Comparison of ENCODE assay signal across 8 cellular contexts in the genomic region with DNA sequence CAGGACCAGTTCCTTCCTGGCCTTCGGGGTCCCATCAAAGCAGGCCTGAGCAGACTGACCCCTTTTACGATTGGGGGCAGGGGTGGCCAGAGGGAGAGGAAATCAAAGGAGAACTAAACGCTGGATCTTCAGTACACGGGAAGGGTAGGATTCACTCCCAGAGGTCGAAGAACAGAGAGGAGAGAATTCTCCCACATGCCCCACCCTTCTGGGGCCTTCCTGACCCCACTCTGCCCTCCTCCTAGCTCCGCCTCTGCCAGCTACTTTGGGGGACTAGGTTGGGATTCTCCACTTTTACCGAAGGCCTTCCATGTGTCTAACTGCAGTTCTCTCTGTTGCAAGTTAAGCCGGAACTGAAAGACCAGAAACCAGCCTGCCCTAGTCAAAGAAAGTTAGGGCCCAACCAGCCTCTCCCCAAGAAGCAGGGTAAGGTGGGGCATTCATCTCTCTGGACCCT. TPM values are rescaled to one million over a fixed set of nuclear protein-coding genes. Genes with fewer than 3 reads are reported as not detected.
A peak's percentile ranks its signal among the peaks of the same experiment; 100 is the strongest.
DNase-seq lines count a peak whose midpoint lies in the region; ATAC-seq and TF ChIP-seq lines count a peak whose summit lies in the region.

No MANE protein-coding gene starts in this region.

- H3K9me3 ChIP-seq in right atrium auricular region (no peaks in the 10 kb centered on the region), smooth muscle cell (replicated peaks; ENCODE audit: low read depth) (no peaks in the 10 kb centered on the region)

- H3K9me3 Mint-ChIP-seq in activated naive CD8-positive, alpha-beta T cell (ENCODE audit: low read depth): no peaks in the 10 kb centered on the region

- no peak for ATAC-seq in HG02852 (IDR thresholded peaks at IDR 0.05; ENCODE audit: unreplicated experiment)

- peak overlapping the region; percentile 95 for H3K27ac Mint-ChIP-seq in activated naive CD8-positive, alpha-beta T cell

- H3K9ac ChIP-seq in KMS-11 (peak overlapping the region; percentile 83), smooth muscle cell (ENCODE audit: low read depth) (peak overlapping the region; percentile 89)

- H3K36me3 ChIP-seq in KMS-11 (ENCODE audit: insufficient read depth): peaks cover 3% of the 10 kb centered on the region; the same call in 1 of the 2 replicates
- no peaks in the 10 kb centered on the region for H3K36me3 ChIP-seq in right atrium auricular region
- H3K36me3 ChIP-seq in smooth muscle cell (ENCODE audit: low read depth): no peaks in the 10 kb centered on the region

- DNase-seq in CD1c-positive myeloid dendritic cell (ENCODE audit: extremely low spot score): peak; percentile 55
- DNase-seq in right atrium auricular region (ENCODE audit: low spot score): no peak
- DNase-seq in smooth muscle cell (lab: John Stamatoyannopoulos, UW; ENCODE audit: unreplicated experiment): no peak
- DNase-seq in Ammon's horn (ENCODE audit: low spot score): no peak
- DNase-seq in NCI-H1930 (lab: John Stamatoyannopoulos, UW): no peak

- H3K79me2 ChIP-seq in KMS-11 (ENCODE audit: insufficient read depth, low read depth) (peaks cover 85% of the 10 kb centered on the region), smooth muscle cell (ENCODE audit: low read depth) (peaks cover 77% of the 10 kb centered on the region)

- H3K36me3 Mint-ChIP-seq in activated naive CD8-positive, alpha-beta T cell: no peaks in the 10 kb centered on the region

- peak; percentile 12; the same call in 1 of the 2 replicates for TF ChIP-seq CTCF in KMS-11 (conservative IDR thresholded peaks at IDR 0.05; ENCODE audit: low read depth, low read length)
- TF ChIP-seq CTCF in right atrium auricular region (IDR thresholded peaks at IDR 0.05): no peak
- no peak for TF ChIP-seq CTCF in smooth muscle cell (IDR thresholded peaks at IDR 0.05; ENCODE audit: borderline replicate concordance, insufficient read depth, poor library complexity, severe bottlenecking)

- peaks cover 66% of the 10 kb centered on the region for H3K4me1 Mint-ChIP-seq in activated naive CD8-positive, alpha-beta T cell (ENCODE audit: low read depth)

- H3K27ac ChIP-seq in KMS-11: peak overlapping the region; percentile 80
- H3K27ac ChIP-seq in right atrium auricular region: peak overlapping the region; percentile 96 to 98
- peak overlapping the region; percentile 96 for H3K27ac ChIP-seq in smooth muscle cell (ENCODE audit: low read depth)

- peaks cover 69% of the 10 kb centered on the region for H3K4me1 ChIP-seq in KMS-11 (ENCODE audit: low read depth, poor library complexity, severe bottlenecking)
- H3K4me1 ChIP-seq in right atrium auricular region: peaks cover 0 to 89% of the 10 kb centered on the region in 2 donors
- peaks cover 64% of the 10 kb centered on the region for H3K4me1 ChIP-seq in smooth muscle cell (ENCODE audit: low read depth)

- H2AFZ ChIP-seq in KMS-11 (ENCODE audit: low read depth) (peak overlapping the region; percentile 55), smooth muscle cell (ENCODE audit: low read depth) (peak overlapping the region; percentile 54)

- H3K4me3 ChIP-seq in KMS-11 (IDR thresholded peaks at IDR 0.05; ENCODE audit: insufficient read depth, low read depth, low read length) (peak overlapping the region; percentile 99), right atrium auricular region (peak overlapping the region; percentile 87 to 97), smooth muscle cell (peak overlapping the region; percentile 97)

- peak overlapping the region; percentile 90 for H3K4me3 Mint-ChIP-seq in activated naive CD8-positive, alpha-beta T cell

- 9% methylated on average over 8 of the region's 8 CpGs for WGBS in smooth muscle cell (ENCODE audit: low lambda C conversion rate)

- H3F3A ChIP-seq in smooth muscle cell (ENCODE audit: low read depth): peaks cover 35% of the 10 kb centered on the region

- peaks cover 20% of the 10 kb centered on the region for H4K20me1 ChIP-seq in KMS-11 (ENCODE audit: insufficient read depth)
- H4K20me1 ChIP-seq in smooth muscle cell (ENCODE audit: low read depth): peaks cover 35% of the 10 kb centered on the region

- peak overlapping the region; percentile 95 for H3K4me2 ChIP-seq in KMS-11
- H3K4me2 ChIP-seq in smooth muscle cell: peak overlapping the region; percentile 90

- H3K27me3 Mint-ChIP-seq in activated naive CD8-positive, alpha-beta T cell: no peaks in the 10 kb centered on the region

- H3K27me3 ChIP-seq in KMS-11 (ENCODE audit: insufficient read depth, low read depth): no peaks in the 10 kb centered on the region
- no peaks in the 10 kb centered on the region for H3K27me3 ChIP-seq in right atrium auricular region
- H3K27me3 ChIP-seq in smooth muscle cell (ENCODE audit: low read depth): no peaks in the 10 kb centered on the region

RNA-seq across cellular contexts. Expression of gene ARHGEF2, which starts 0.7 kb away (rescaled TPM):
- total RNA-seq in right atrium auricular region: 10 to 100 TPM; 50.8 to 69.8 TPM
- total RNA-seq in smooth muscle cell: 30.2 and 58.0 TPM in 2 replicates
- polyA plus RNA-seq in smooth muscle cell: 21.0 and 24.2 TPM in 2 replicates

RNA-seq across cellular contexts. Expression of gene RXFP4, which starts 37.6 kb away (rescaled TPM):
- total RNA-seq in right atrium auricular region (not detected), smooth muscle cell (not detected in 2 replicates)
- polyA plus RNA-seq in smooth muscle cell: 0.66 and 1.5 TPM in 2 replicates

RNA-seq across cellular contexts. Expression of gene SSR2, which starts 41.8 kb away (rescaled TPM):
- total RNA-seq in right atrium auricular region (100 to 1,000 TPM in 1 of 2 donors, 10 to 100 TPM in 1; 87.6 to 206 TPM), smooth muscle cell (452 and 457 TPM in 2 replicates)
- 408 and 447 TPM in 2 replicates for polyA plus RNA-seq in smooth muscle cell

RNA-seq across cellular contexts. Expression of gene KHDC4, which starts 44.8 kb away (rescaled TPM):
- total RNA-seq in right atrium auricular region (10 to 100 TPM; 13.4 to 25.9 TPM), smooth muscle cell (35.6 and 41.7 TPM in 2 replicates)
- 14.9 and 18.3 TPM in 2 replicates for polyA plus RNA-seq in smooth muscle cell
